14 cellular contexts compared by ENCODE assay signal in the genomic region with DNA sequence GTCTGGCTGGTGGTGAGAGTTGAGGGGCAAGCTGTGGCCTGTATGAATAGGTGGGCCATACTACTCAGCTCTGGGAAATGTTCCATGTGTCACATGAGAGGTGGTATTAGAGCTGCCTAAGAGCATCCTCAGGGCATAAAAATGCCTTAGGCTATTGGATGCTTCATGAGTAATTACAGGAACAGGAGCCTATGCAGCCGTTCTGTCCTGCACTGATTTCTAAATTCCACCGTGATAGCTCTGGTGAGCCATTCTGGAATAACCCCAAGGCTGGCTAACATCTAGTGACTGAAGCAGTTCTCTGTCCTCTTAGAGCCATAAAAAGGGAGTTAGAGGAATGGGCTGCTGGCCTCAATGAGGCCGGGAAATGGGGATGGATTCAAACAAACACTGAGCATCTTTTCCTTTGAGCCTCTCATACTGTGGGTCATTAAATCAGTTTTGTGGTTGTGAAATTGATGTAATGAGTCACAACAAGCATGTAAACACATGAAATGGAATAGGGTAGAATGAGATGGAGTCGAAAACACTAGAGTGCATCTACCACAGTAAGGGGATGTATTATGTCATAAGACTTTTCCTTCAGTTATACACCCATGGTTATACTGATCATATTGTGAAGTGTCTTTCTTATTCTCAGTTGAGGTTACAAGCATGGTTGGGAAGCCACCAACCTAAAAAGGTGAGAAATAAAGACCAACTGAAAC. TPM values are rescaled to one million over a fixed set of nuclear protein-coding genes. Genes with fewer than 3 reads are reported as not detected.
DNase-seq lines count a peak whose midpoint lies in the region; ATAC-seq, FAIRE-seq and TF ChIP-seq lines count a peak whose summit lies in the region.
"Had no signal": no experiment of that assay in that cellular context is flagged by ENCODE, and none has a peak within 500 bp of the region (broad histone marks: within the 10 kb centered on the region; RNA-seq: fewer than 3 reads in every experiment).

No MANE protein-coding gene starts in this region.

- H3K4me3 ChIP-seq in fibroblast of mammary gland (ENCODE audit: control insufficient read depth, low read depth, low read length): no peak overlapping the region
- H3K4me3 ChIP-seq in HAP-1: no peak overlapping the region
- H3K4me3 ChIP-seq in dorsolateral prefrontal cortex: no peak overlapping the region
- H3K4me3 ChIP-seq: ovary, skin epidermis had no signal

- no peak for FAIRE-seq in H54 (lab: Jason Lieb, UNC)

- H3K36me3 ChIP-seq in HAP-1 (replicated peaks): no peaks in the 10 kb centered on the region
- H3K36me3 ChIP-seq: ovary had no signal

- in situ Hi-C loops in HAP-1 (cut with MboI; ENCODE audit: low sequenced_read_pairs): no loop called here

- peak; percentile 11 for DNase-seq in COLO829 (ENCODE audit: low spot score)
- peak; percentile 21 for DNase-seq in H54 (ENCODE audit: insufficient read length, low spot score)
- DNase-seq in NCI-H345 (lab: John Stamatoyannopoulos, UW): peak; percentile 60
- peak; percentile 30 for DNase-seq in fibroblast of mammary gland (ENCODE audit: low read depth)
- no peak for DNase-seq in omental fat pad (ENCODE audit: low spot score)
- DNase-seq in HAP-1 (ENCODE audit: low spot score in 2 of 2): no peak
- no peak for DNase-seq in dorsolateral prefrontal cortex
- DNase-seq: activated T-cell treated with anti-CD3 and anti-CD28 coated beads, Interleukin-2, amount 50 U/mL, for 24 hours; Karpas-422; left colon; NCI-H2107; ovary had no signal

- H3K4me1 ChIP-seq in HAP-1: no peaks in the 10 kb centered on the region

- TF ChIP-seq CTCF in fibroblast of mammary gland (conservative IDR thresholded peaks at IDR 0.05; ENCODE audit: control insufficient read depth, insufficient read depth, low read depth, low read length): no peak
- TF ChIP-seq CTCF in omental fat pad (IDR thresholded peaks at IDR 0.05): no peak
- TF ChIP-seq CTCF in dorsolateral prefrontal cortex (IDR thresholded peaks at IDR 0.05 in 54 of 56, conservative IDR thresholded peaks at IDR 0.05 in 2 of 56; ENCODE audit: low read depth in 1 of 56, partially characterized antibody in 56 of 56): no peak

- ATAC-seq in GM19463 (IDR thresholded peaks at IDR 0.05; ENCODE audit: unreplicated experiment) (no peak), omental fat pad (ENCODE audit: low FRiP score) (no peak)
- ATAC-seq: left colon had no signal

- H3K27me3 ChIP-seq in HAP-1 (ENCODE audit: low read depth): no peaks in the 10 kb centered on the region
- no peaks in the 10 kb centered on the region for H3K27me3 ChIP-seq in dorsolateral prefrontal cortex
- H3K27me3 ChIP-seq: ovary had no signal

- intact Hi-C loops in dorsolateral prefrontal cortex (cut with DNase I): no loop called here

- H3K27ac ChIP-seq in dorsolateral prefrontal cortex: no peak overlapping the region
- H3K27ac ChIP-seq: ovary, skin epidermis had no signal

- H3K9me3 ChIP-seq in HAP-1: no peaks in the 10 kb centered on the region
- H3K9me3 ChIP-seq: ovary had no signal

- no peak for TF ChIP-seq POLR2A in H54 (IDR thresholded peaks at IDR 0.05; ENCODE audit: low read depth, low read length)

RNA-seq across cellular contexts. Expression of a gene that starts 41.0 kb away (rescaled TPM):
- total RNA-seq in omental fat pad: 1 to 10 TPM in 3 of 4 donors, under 1 TPM in 1; 0.84 to 5.8 (median 2.9) TPM
- 100 to 1,000 TPM in 11 of 120 experiments, 10 to 100 TPM in 109; 39.7 to 119 (median 72.1) TPM for total RNA-seq in dorsolateral prefrontal cortex

Comparison
In these comparisons a context has a peak if more than half of its experiments do, and no peak if none do; other contexts are left out.
1. DNase-seq: peak in COLO829 (single experiment), H54 (single experiment), NCI-H345 (single experiment) and fibroblast of mammary gland (single experiment); none in omental fat pad (single experiment), HAP-1 (0 of 2) and dorsolateral prefrontal cortex (0 of 10).
2. RNA of a gene that starts 41.0 kb away (total RNA-seq): 39.7 to 119 TPM in dorsolateral prefrontal cortex; 0.84 to 5.8 TPM in omental fat pad; every median in the first group is over 4 times any median in the second.